23 cellular contexts compared by ENCODE assay signal in genomic region chr1:44514673-44515072, GRCh38.
DNase-seq lines count a peak whose midpoint lies in the region; ATAC-seq and TF ChIP-seq lines count a peak whose summit lies in the region.
"Had no signal": no experiment of that assay in that cellular context is flagged by ENCODE, and none has a peak within 500 bp of the region (broad histone marks: within the 10 kb centered on the region; RNA-seq: fewer than 3 reads in every experiment).

No MANE protein-coding gene starts in this region.

- H3K4me1 Mint-ChIP-seq in activated B cell treated with CpG ODN at 0.5 μM for 24 hours (peaks cover 58% of the 10 kb centered on the region), osteocyte (ENCODE audit: unreplicated experiment) (no peaks in the 10 kb centered on the region)

- H3K4me3 Mint-ChIP-seq in activated B cell treated with CpG ODN at 0.5 μM for 24 hours, result peak overlapping the region; percentile 11
- H3K4me3 Mint-ChIP-seq in osteocyte (ENCODE audit: unreplicated experiment), result no peak overlapping the region
- H3K4me3 Mint-ChIP-seq: CD8-positive, alpha-beta memory T cell; GM23338; H9 had no signal

- intact Hi-C loops in activated B cell treated with CpG ODN at 0.5 μM for 24 hours (cut with micrococcal nuclease), result no loop called here

- ATAC-seq in activated B cell treated with CpG ODN at 0.5 μM for 24 hours (ENCODE audit: low read depth), result no peak
- no peak for ATAC-seq in HG02642 (IDR thresholded peaks at IDR 0.05; ENCODE audit: poor library complexity, unreplicated experiment)
- no peak for ATAC-seq in HG03108 (IDR thresholded peaks at IDR 0.05; ENCODE audit: unreplicated experiment)
- ATAC-seq: GM12878, GM23338 had no signal

- CTCF ChIA-PET in activated B cell treated with CpG ODN at 0.5 μM for 24 hours (lab: Charles Lee), result no interaction called here

- H3K27ac ChIP-seq in epithelial cell of prostate (peak overlapping the region; percentile 60), substantia nigra (ENCODE audit: low read depth, low read length, poor library complexity, severe bottlenecking) (peak overlapping the region; percentile 99)
- H3K27ac ChIP-seq: C4-2B had no signal

- DNase-seq in HuH-7.5 (ENCODE audit: low spot score), result peak; percentile 33
- DNase-seq in activated B cell treated with CpG ODN at 0.5 μM for 24 hours, result no peak
- DNase-seq in epithelial cell of prostate (ENCODE audit: low read depth, low spot score), result no peak
- no peak for DNase-seq in substantia nigra (lab: John Stamatoyannopoulos, UW)
- no peak for DNase-seq in stimulated activated CD4-positive, alpha-beta T cell treated with anti-CD3 and anti-CD28 coated beads, Interleukin-15, amount 100 ng/mL, for 24 hours
- no peak for DNase-seq in osteocyte (ENCODE audit: extremely low spot score, unreplicated experiment)
- DNase-seq: CD8-positive, alpha-beta memory T cell; DMS 273 treated with DMSO at 0.1 percent for 48 hours; DMS79; GDM1; H9; NCI-H1048; NCI-H1417 treated with DMSO at 0.1 percent for 48 hours; NCI-H1694 treated with DMSO at 0.1 percent for 48 hours; NCI-H2081; NCI-H2227 treated with DMSO at 0.1 percent for 48 hours; NCI-H526 treated with DMSO at 0.1 percent for 48 hours; SK-N-SH had no signal

- H3K36me3 Mint-ChIP-seq in activated B cell treated with CpG ODN at 0.5 μM for 24 hours (ENCODE audit: low read depth), result no peaks in the 10 kb centered on the region
- no peaks in the 10 kb centered on the region for H3K36me3 Mint-ChIP-seq in osteocyte (ENCODE audit: unreplicated experiment)
- H3K36me3 Mint-ChIP-seq: CD8-positive, alpha-beta memory T cell had no signal

- H3K27me3 Mint-ChIP-seq in activated B cell treated with CpG ODN at 0.5 μM for 24 hours, result no peaks in the 10 kb centered on the region
- H3K27me3 Mint-ChIP-seq in osteocyte (ENCODE audit: unreplicated experiment), result peaks cover 75% of the 10 kb centered on the region

- TF ChIP-seq CTCF in activated B cell treated with CpG ODN at 0.5 μM for 24 hours (IDR thresholded peaks at IDR 0.05) (no peak), osteocyte (IDR thresholded peaks at IDR 0.05) (no peak)

- H3K9me3 Mint-ChIP-seq in activated B cell treated with CpG ODN at 0.5 μM for 24 hours (no peaks in the 10 kb centered on the region), osteocyte (ENCODE audit: unreplicated experiment) (no peaks in the 10 kb centered on the region)
- H3K9me3 Mint-ChIP-seq: CD8-positive, alpha-beta memory T cell; GM23338; H9 had no signal

- POLR2A ChIA-PET in activated B cell treated with CpG ODN at 0.5 μM for 24 hours (lab: Charles Lee), result interaction anchor here (1.5 kb wide), 1 partner anchor 10 kb away, joined by 5 read pairs; no protein-coding TSS in a partner anchor

- H3K27ac Mint-ChIP-seq in activated B cell treated with CpG ODN at 0.5 μM for 24 hours, result no peak overlapping the region
- H3K27ac Mint-ChIP-seq in osteocyte (ENCODE audit: unreplicated experiment), result no peak overlapping the region
- H3K27ac Mint-ChIP-seq: GM23338, H9 had no signal
